In the genomic region with DNA sequence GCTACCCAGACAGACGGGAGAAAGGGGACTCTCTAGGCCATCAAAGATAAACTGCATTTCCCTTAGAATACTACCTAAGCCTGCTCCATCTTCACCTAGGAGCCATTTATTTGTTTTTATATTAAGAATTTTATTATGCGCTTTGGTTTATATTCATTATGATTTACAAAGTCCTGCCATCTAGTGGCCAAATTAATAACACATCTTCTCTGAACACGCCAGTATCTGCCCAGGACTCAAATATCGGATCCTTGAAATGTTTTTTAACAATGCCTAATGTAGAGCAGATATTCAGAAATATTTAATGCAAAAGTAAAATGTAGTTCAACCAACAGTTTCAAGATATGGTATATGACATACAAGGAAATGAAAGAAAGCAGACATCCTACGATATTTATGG, we compare ENCODE assay signal across 9 cellular contexts. TPM values are rescaled to one million over a fixed set of nuclear protein-coding genes. Genes with fewer than 3 reads are reported as not detected.
DNase-seq lines count a peak whose midpoint lies in the region; ATAC-seq, FAIRE-seq and TF ChIP-seq lines count a peak whose summit lies in the region.
"Had no signal": no experiment of that assay in that cellular context is flagged by ENCODE, and none has a peak within 500 bp of the region (broad histone marks: within the 10 kb centered on the region; RNA-seq: fewer than 3 reads in every experiment).

No MANE protein-coding gene starts in this region.

- H3K27me3 ChIP-seq in astrocyte (ENCODE audit: insufficient read depth, low read length) (no peaks in the 10 kb centered on the region), liver (ENCODE audit: control insufficient read depth in 4 of 4, insufficient read depth in 4 of 4, low read length in 3 of 4) (no peaks in the 10 kb centered on the region), aorta (ENCODE audit: control insufficient read depth in 1 of 2, insufficient read depth in 2 of 2, low read length in 1 of 2) (no peaks in the 10 kb centered on the region)

- H3K9me3 ChIP-seq in astrocyte (ENCODE audit: insufficient read depth, low read depth, low read length), result no peaks in the 10 kb centered on the region
- H3K9me3 ChIP-seq in liver (ENCODE audit: control insufficient read depth in 4 of 4, low read length in 3 of 4), result no peaks in the 10 kb centered on the region
- no peaks in the 10 kb centered on the region for H3K9me3 ChIP-seq in aorta (ENCODE audit: control insufficient read depth, low read length)

- H3K79me2 ChIP-seq in astrocyte (ENCODE audit: insufficient read depth, low read length), result no peaks in the 10 kb centered on the region

- no peaks in the 10 kb centered on the region for H3K36me3 Mint-ChIP-seq in astrocyte (ENCODE audit: low read depth, unreplicated experiment)

- H3K36me3 ChIP-seq in astrocyte (ENCODE audit: insufficient read depth, low read length) (no peaks in the 10 kb centered on the region), liver (ENCODE audit: control insufficient read depth in 4 of 4, insufficient read depth in 3 of 4, low read depth in 1 of 4, low read length in 3 of 4) (no peaks in the 10 kb centered on the region), aorta (ENCODE audit: control insufficient read depth in 1 of 2, insufficient read depth in 2 of 2, low read length in 1 of 2) (no peaks in the 10 kb centered on the region)

- TF ChIP-seq RAD21 in liver (IDR thresholded peaks at IDR 0.05), result peak in 1 of 2 donors; percentile 49

- ATAC-seq in HG02642 (IDR thresholded peaks at IDR 0.05; ENCODE audit: poor library complexity, unreplicated experiment) (no peak), aorta (ENCODE audit: low FRiP score) (no peak), GM18858 (IDR thresholded peaks at IDR 0.05; ENCODE audit: unreplicated experiment) (no peak)

- H3K4me2 ChIP-seq in astrocyte (ENCODE audit: low read length), result no peak overlapping the region

- H3K27me3 Mint-ChIP-seq in astrocyte (ENCODE audit: low read depth, unreplicated experiment), result no peaks in the 10 kb centered on the region

- WGBS in liver, result 37% methylated on average over 5 of the region's 5 CpGs
- WGBS in aorta, 2 donors, result 31 to 45% methylated on average over 5 of the region's 5 CpGs

- H3K27ac ChIP-seq in astrocyte (ENCODE audit: low read depth, low read length) (no peak overlapping the region), liver (ENCODE audit: low read depth in 1 of 2, low read length in 2 of 2) (no peak overlapping the region), aorta (ENCODE audit: low read depth in 1 of 2, low read length in 2 of 2) (no peak overlapping the region)

- FAIRE-seq in G401.6 (lab: Jason Lieb, UNC) (peak; percentile 60), astrocyte (lab: Jason Lieb, UNC) (peak; percentile 98)

- no peaks in the 10 kb centered on the region for H3K9me3 Mint-ChIP-seq in astrocyte (ENCODE audit: unreplicated experiment)

- no peak overlapping the region for H3K27ac Mint-ChIP-seq in astrocyte (ENCODE audit: unreplicated experiment)

- H3K4me1 ChIP-seq in astrocyte (ENCODE audit: insufficient read depth, low read length) (no peaks in the 10 kb centered on the region), liver (ENCODE audit: control insufficient read depth in 4 of 4, insufficient read depth in 4 of 4, low read length in 3 of 4) (peaks cover 0 to 5% (median 2%) of the 10 kb centered on the region in 4 donors), aorta (ENCODE audit: control insufficient read depth in 1 of 2, insufficient read depth in 2 of 2, low read length in 2 of 2) (no peaks in the 10 kb centered on the region)

- no peaks in the 10 kb centered on the region for H3K4me1 Mint-ChIP-seq in astrocyte (ENCODE audit: low read depth, unreplicated experiment)

- no peaks in the 10 kb centered on the region for H4K20me1 ChIP-seq in astrocyte (ENCODE audit: insufficient read depth, low read length)

- H3K4me3 Mint-ChIP-seq in astrocyte (ENCODE audit: unreplicated experiment), result no peak overlapping the region

- no peak overlapping the region for H2AFZ ChIP-seq in astrocyte (ENCODE audit: low read depth, low read length)

- H3K4me3 ChIP-seq in astrocyte (ENCODE audit: insufficient read depth, low read depth, low read length) (no peak overlapping the region), liver (ENCODE audit: low read depth in 1 of 3, low read length in 3 of 3) (no peak overlapping the region), aorta (ENCODE audit: low read length in 2 of 2) (no peak overlapping the region)

- DNase-seq in LHCN-M2 (ENCODE audit: low read depth) (peak; percentile 7), astrocyte (ENCODE audit: low read depth) (no peak), amniotic stem cell (lab: John Stamatoyannopoulos, UW) (no peak), aorta (no peak)
- DNase-seq: right cardiac atrium had no signal

- peak; percentile 37 for TF ChIP-seq CTCF in astrocyte (IDR thresholded peaks at IDR 0.05; ENCODE audit: insufficient read depth, low read depth, low read length)
- TF ChIP-seq CTCF in liver (IDR thresholded peaks at IDR 0.05; ENCODE audit: low read depth, low read length, missing input control), result peak; percentile 53

- intact Hi-C loops in aorta (cut with DNase I), result no loop called here

- H3K9ac ChIP-seq in astrocyte (ENCODE audit: low read length) (no peak overlapping the region), liver (ENCODE audit: low read depth in 1 of 2, low read length in 2 of 2) (no peak overlapping the region)

TF ChIP-seq in liver, 16 proteins besides CTCF, POLR2A, EP300 and RAD21:
- TF ChIP-seq TAF1 (conservative IDR thresholded peaks at IDR 0.05) (no peak), NR2F2 (IDR thresholded peaks at IDR 0.05) (no peak), HNF4G (IDR thresholded peaks at IDR 0.05) (no peak), GABPA (IDR thresholded peaks at IDR 0.05 in 1 of 2, conservative IDR thresholded peaks at IDR 0.05 in 1 of 2) (no peak), EGR1 (IDR thresholded peaks at IDR 0.05; ENCODE audit: low read depth in 2 of 2) (no peak), FOXA2 (IDR thresholded peaks at IDR 0.05) (no peak), SP1 (IDR thresholded peaks at IDR 0.05) (no peak), HNF4A (conservative IDR thresholded peaks at IDR 0.05) (no peak), RXRA (IDR thresholded peaks at IDR 0.05) (no peak), JUND (IDR thresholded peaks at IDR 0.05) (no peak), YY1 (IDR thresholded peaks at IDR 0.05) (no peak), FOXA1 (IDR thresholded peaks at IDR 0.05) (no peak)
- TF ChIP-seq, protein P1, sequence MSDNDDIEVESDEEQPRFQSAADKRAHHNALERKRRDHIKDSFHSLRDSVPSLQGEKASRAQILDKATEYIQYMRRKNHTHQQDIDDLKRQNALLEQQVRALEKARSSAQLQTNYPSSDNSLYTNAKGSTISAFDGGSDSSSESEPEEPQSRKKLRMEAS (IDR thresholded peaks at IDR 0.05), result no peak
- TF ChIP-seq, protein P2, sequence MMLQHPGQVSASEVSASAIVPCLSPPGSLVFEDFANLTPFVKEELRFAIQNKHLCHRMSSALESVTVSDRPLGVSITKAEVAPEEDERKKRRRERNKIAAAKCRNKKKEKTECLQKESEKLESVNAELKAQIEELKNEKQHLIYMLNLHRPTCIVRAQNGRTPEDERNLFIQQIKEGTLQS (IDR thresholded peaks at IDR 0.05), result no peak
- TF ChIP-seq, protein P3, sequence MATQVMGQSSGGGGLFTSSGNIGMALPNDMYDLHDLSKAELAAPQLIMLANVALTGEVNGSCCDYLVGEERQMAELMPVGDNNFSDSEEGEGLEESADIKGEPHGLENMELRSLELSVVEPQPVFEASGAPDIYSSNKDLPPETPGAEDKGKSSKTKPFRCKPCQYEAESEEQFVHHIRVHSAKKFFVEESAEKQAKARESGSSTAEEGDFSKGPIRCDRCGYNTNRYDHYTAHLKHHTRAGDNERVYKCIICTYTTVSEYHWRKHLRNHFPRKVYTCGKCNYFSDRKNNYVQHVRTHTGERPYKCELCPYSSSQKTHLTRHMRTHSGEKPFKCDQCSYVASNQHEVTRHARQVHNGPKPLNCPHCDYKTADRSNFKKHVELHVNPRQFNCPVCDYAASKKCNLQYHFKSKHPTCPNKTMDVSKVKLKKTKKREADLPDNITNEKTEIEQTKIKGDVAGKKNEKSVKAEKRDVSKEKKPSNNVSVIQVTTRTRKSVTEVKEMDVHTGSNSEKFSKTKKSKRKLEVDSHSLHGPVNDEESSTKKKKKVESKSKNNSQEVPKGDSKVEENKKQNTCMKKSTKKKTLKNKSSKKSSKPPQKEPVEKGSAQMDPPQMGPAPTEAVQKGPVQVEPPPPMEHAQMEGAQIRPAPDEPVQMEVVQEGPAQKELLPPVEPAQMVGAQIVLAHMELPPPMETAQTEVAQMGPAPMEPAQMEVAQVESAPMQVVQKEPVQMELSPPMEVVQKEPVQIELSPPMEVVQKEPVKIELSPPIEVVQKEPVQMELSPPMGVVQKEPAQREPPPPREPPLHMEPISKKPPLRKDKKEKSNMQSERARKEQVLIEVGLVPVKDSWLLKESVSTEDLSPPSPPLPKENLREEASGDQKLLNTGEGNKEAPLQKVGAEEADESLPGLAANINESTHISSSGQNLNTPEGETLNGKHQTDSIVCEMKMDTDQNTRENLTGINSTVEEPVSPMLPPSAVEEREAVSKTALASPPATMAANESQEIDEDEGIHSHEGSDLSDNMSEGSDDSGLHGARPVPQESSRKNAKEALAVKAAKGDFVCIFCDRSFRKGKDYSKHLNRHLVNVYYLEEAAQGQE (IDR thresholded peaks at IDR 0.05), result no peak
- TF ChIP-seq, protein P4, sequence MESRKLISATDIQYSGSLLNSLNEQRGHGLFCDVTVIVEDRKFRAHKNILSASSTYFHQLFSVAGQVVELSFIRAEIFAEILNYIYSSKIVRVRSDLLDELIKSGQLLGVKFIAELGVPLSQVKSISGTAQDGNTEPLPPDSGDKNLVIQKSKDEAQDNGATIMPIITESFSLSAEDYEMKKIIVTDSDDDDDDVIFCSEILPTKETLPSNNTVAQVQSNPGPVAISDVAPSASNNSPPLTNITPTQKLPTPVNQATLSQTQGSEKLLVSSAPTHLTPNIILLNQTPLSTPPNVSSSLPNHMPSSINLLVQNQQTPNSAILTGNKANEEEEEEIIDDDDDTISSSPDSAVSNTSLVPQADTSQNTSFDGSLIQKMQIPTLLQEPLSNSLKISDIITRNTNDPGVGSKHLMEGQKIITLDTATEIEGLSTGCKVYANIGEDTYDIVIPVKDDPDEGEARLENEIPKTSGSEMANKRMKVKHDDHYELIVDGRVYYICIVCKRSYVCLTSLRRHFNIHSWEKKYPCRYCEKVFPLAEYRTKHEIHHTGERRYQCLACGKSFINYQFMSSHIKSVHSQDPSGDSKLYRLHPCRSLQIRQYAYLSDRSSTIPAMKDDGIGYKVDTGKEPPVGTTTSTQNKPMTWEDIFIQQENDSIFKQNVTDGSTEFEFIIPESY (IDR thresholded peaks at IDR 0.05), result no peak

RNA-seq across cellular contexts. Expression of a gene that starts 20.8 kb away (rescaled TPM):
- 39.6 and 44.4 TPM in 2 replicates for total RNA-seq in LHCN-M2 (2014; rRNA removed)
- 20.9 TPM for polyA plus RNA-seq in LHCN-M2 (2012)
- total RNA-seq in astrocyte, result 11.8 and 12.6 TPM in 2 replicates
- 10 to 100 TPM; 13.1 to 19.9 TPM for total RNA-seq in liver
- polyA plus RNA-seq in liver, result 10 to 100 TPM; 12.7 to 14.0 TPM
- total RNA-seq in aorta, result 10 to 100 TPM; 22.3 to 23.4 TPM
- polyA plus RNA-seq in aorta, result 10 to 100 TPM; 15.0 to 17.5 TPM
